Comparison of ENCODE assay signal across 8 cellular contexts in genomic region chr5:176447982-176448608, GRCh38. TPM values are rescaled to one million over a fixed set of nuclear protein-coding genes. Genes with fewer than 3 reads are reported as not detected.
DNase-seq lines count a peak whose midpoint lies in the region; ATAC-seq, FAIRE-seq and TF ChIP-seq lines count a peak whose summit lies in the region.

A gene with protein sequence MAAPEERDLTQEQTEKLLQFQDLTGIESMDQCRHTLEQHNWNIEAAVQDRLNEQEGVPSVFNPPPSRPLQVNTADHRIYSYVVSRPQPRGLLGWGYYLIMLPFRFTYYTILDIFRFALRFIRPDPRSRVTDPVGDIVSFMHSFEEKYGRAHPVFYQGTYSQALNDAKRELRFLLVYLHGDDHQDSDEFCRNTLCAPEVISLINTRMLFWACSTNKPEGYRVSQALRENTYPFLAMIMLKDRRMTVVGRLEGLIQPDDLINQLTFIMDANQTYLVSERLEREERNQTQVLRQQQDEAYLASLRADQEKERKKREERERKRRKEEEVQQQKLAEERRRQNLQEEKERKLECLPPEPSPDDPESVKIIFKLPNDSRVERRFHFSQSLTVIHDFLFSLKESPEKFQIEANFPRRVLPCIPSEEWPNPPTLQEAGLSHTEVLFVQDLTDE (plus strand): TSS chr5:176448385. CDS start chr5:176448408, 23 bp downstream.

- H3K36me3 Mint-ChIP-seq in activated naive CD8-positive, alpha-beta T cell treated with anti-CD3 and anti-CD28 coated beads, Interleukin-2, amount 50 U/mL, for 24 hours (ENCODE audit: low read depth) = peaks cover 11% of the 10 kb centered on the region

- ATAC-seq in HG02798 (IDR thresholded peaks at IDR 0.05; ENCODE audit: poor library complexity, unreplicated experiment) = peak; percentile 95
- ATAC-seq in activated naive CD8-positive, alpha-beta T cell treated with anti-CD3 and anti-CD28 coated beads, Interleukin-2, amount 50 U/mL, for 24 hours = peak; percentile 98
- peak; percentile 99 for ATAC-seq in Right ventricle myocardium superior (ENCODE audit: poor library complexity)
- peak; percentile 94 to 98 (median 95) for ATAC-seq in pancreas

- FAIRE-seq in pancreas (lab: Jason Lieb, UNC) = peak; percentile 78

- peaks cover 40% of the 10 kb centered on the region for H3K4me1 Mint-ChIP-seq in activated naive CD8-positive, alpha-beta T cell treated with anti-CD3 and anti-CD28 coated beads, Interleukin-2, amount 50 U/mL, for 24 hours

- peak; percentile 58 for DNase-seq in NCI-H1417 treated with DMSO at 0.1 percent for 48 hours (lab: John Stamatoyannopoulos, UW)
- DNase-seq in SW480 (ENCODE audit: low spot score) = peak; percentile 98
- peak; percentile 98 for DNase-seq in activated naive CD8-positive, alpha-beta T cell treated with anti-CD3 and anti-CD28 coated beads, Interleukin-2, amount 50 U/mL, for 24 hours
- peak; percentile 98 for DNase-seq in Right ventricle myocardium superior
- DNase-seq in pancreas = peak; percentile 93 to 100 (median 98)
- peak; percentile 96 to 98 for DNase-seq in tibial artery

- no peaks in the 10 kb centered on the region for H3K9me3 Mint-ChIP-seq in activated naive CD8-positive, alpha-beta T cell treated with anti-CD3 and anti-CD28 coated beads, Interleukin-2, amount 50 U/mL, for 24 hours

- peaks cover 0 to 12% (median 6%) of the 10 kb centered on the region in 3 donors for H3K4me1 ChIP-seq in pancreas
- H3K4me1 ChIP-seq in tibial artery = peaks cover 0 to 46% (median 19%) of the 10 kb centered on the region in 4 donors

- peaks cover 3% of the 10 kb centered on the region for H3K27me3 Mint-ChIP-seq in activated naive CD8-positive, alpha-beta T cell treated with anti-CD3 and anti-CD28 coated beads, Interleukin-2, amount 50 U/mL, for 24 hours

- H3K4me3 ChIP-seq in GM12875 (ENCODE audit: low read depth, low read length) (peak within 1 kb of the TSS; percentile 82), pancreas (peak within 1 kb of the TSS; percentile 43 to 87 (median 76)), tibial artery (peak within 1 kb of the TSS; percentile 69 to 89)

- H3K27ac Mint-ChIP-seq in activated naive CD8-positive, alpha-beta T cell treated with anti-CD3 and anti-CD28 coated beads, Interleukin-2, amount 50 U/mL, for 24 hours = peak within 1 kb of the TSS; percentile 99

- TF ChIP-seq CTCF in GM12875 (IDR thresholded peaks at IDR 0.05; ENCODE audit: borderline replicate concordance, insufficient read depth, low read depth, low read length) = peak; percentile 96
- peak; percentile 98 to 100 (median 100) for TF ChIP-seq CTCF in pancreas (IDR thresholded peaks at IDR 0.05)
- TF ChIP-seq CTCF in tibial artery (IDR thresholded peaks at IDR 0.05) = peak; percentile 97 to 99

- H3K27me3 ChIP-seq in pancreas = no peaks in the 10 kb centered on the region
- H3K27me3 ChIP-seq in tibial artery = no peaks in the 10 kb centered on the region

- intact Hi-C loops in Right ventricle myocardium superior (cut with DNase I) (no loop called here), pancreas (cut with DNase I) (no loop called here), tibial artery (cut with DNase I; ENCODE audit: low total_unique reads) (loop anchor here (1.0 to 5.0 kb wide), 2 partner anchors 32 to 89 kb away; partner anchors contain the start of genes CLTB and RNF44)

- H3K4me3 Mint-ChIP-seq in activated naive CD8-positive, alpha-beta T cell treated with anti-CD3 and anti-CD28 coated beads, Interleukin-2, amount 50 U/mL, for 24 hours = peak within 1 kb of the TSS; percentile 97

- WGBS in pancreas, 2 donors = 0% methylated on average over 45 to 49 of the region's 49 CpGs

- no peaks in the 10 kb centered on the region for H3K36me3 ChIP-seq in pancreas
- peaks cover 0 to 1% (median 0%) of the 10 kb centered on the region in 3 donors for H3K36me3 ChIP-seq in tibial artery

- H3K9me3 ChIP-seq in pancreas (no peaks in the 10 kb centered on the region), tibial artery (no peaks in the 10 kb centered on the region)

- H3K27ac ChIP-seq in pancreas (peak within 1 kb of the TSS; percentile 87 to 95 (median 92)), tibial artery (peak within 1 kb of the TSS; percentile 94 to 95)

RNA-seq across cellular contexts. Expression of the gene that starts here (rescaled TPM):
- total RNA-seq in Right ventricle myocardium superior (12.3 TPM), pancreas (10 to 100 TPM in 5 of 6 donors, 1 to 10 TPM in 1; 9.3 to 18.0 (median 15.6) TPM)
- 10 to 100 TPM in 1 of 2 donors, 1 to 10 TPM in 1; 6.8 to 15.5 TPM for polyA plus RNA-seq in pancreas

Comparison
In these comparisons a context has a peak if more than half of its experiments do, and no peak if none do; other contexts are left out.
1. Peak in every context shown above with its lines: DNase-seq, ATAC-seq, H3K4me3 ChIP-seq and H3K27ac ChIP-seq.